Comparison of ENCODE assay signal across 1 cellular context in genomic region chr7:20141666-20142065, GRCh38.
TF ChIP-seq lines count a peak whose summit lies in the region.

No MANE protein-coding gene starts in this region.

TF ChIP-seq in WTC11, 78 proteins besides CTCF, POLR2A, EP300 and RAD21 (continued from another document):
- TF ChIP-seq, protein P1, sequence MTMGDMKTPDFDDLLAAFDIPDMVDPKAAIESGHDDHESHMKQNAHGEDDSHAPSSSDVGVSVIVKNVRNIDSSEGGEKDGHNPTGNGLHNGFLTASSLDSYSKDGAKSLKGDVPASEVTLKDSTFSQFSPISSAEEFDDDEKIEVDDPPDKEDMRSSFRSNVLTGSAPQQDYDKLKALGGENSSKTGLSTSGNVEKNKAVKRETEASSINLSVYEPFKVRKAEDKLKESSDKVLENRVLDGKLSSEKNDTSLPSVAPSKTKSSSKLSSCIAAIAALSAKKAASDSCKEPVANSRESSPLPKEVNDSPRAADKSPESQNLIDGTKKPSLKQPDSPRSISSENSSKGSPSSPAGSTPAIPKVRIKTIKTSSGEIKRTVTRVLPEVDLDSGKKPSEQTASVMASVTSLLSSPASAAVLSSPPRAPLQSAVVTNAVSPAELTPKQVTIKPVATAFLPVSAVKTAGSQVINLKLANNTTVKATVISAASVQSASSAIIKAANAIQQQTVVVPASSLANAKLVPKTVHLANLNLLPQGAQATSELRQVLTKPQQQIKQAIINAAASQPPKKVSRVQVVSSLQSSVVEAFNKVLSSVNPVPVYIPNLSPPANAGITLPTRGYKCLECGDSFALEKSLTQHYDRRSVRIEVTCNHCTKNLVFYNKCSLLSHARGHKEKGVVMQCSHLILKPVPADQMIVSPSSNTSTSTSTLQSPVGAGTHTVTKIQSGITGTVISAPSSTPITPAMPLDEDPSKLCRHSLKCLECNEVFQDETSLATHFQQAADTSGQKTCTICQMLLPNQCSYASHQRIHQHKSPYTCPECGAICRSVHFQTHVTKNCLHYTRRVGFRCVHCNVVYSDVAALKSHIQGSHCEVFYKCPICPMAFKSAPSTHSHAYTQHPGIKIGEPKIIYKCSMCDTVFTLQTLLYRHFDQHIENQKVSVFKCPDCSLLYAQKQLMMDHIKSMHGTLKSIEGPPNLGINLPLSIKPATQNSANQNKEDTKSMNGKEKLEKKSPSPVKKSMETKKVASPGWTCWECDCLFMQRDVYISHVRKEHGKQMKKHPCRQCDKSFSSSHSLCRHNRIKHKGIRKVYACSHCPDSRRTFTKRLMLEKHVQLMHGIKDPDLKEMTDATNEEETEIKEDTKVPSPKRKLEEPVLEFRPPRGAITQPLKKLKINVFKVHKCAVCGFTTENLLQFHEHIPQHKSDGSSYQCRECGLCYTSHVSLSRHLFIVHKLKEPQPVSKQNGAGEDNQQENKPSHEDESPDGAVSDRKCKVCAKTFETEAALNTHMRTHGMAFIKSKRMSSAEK (CRISPR knock-in tag; IDR thresholded peaks at IDR 0.05; ENCODE audit: borderline replicate concordance): no peak
- TF ChIP-seq, protein P2, sequence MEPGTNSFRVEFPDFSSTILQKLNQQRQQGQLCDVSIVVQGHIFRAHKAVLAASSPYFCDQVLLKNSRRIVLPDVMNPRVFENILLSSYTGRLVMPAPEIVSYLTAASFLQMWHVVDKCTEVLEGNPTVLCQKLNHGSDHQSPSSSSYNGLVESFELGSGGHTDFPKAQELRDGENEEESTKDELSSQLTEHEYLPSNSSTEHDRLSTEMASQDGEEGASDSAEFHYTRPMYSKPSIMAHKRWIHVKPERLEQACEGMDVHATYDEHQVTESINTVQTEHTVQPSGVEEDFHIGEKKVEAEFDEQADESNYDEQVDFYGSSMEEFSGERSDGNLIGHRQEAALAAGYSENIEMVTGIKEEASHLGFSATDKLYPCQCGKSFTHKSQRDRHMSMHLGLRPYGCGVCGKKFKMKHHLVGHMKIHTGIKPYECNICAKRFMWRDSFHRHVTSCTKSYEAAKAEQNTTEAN (CRISPR knock-in tag; IDR thresholded peaks at IDR 0.05): no peak
